Comparison of ENCODE assay signal across 8 cellular contexts in genomic region chr6:15287670-15288069, GRCh38. TPM values are rescaled to one million over a fixed set of nuclear protein-coding genes. Genes with fewer than 3 reads are reported as not detected.
DNase-seq lines count a peak whose midpoint lies in the region; ATAC-seq lines count a peak whose summit lies in the region.
"Had no signal": no experiment of that assay in that cellular context is flagged by ENCODE, and none has a peak within 500 bp of the region (broad histone marks: within the 10 kb centered on the region; RNA-seq: fewer than 3 reads in every experiment).

No MANE protein-coding gene starts in this region.

- no peaks in the 10 kb centered on the region for H3K9me3 Mint-ChIP-seq in natural killer cell treated with Interleukin-12 subunit alpha and Interleukin-12 subunit beta and Interleukin-15 and Interleukin-18, amount 100 ng/mL, for 72 hours

- no peaks in the 10 kb centered on the region for H3K36me3 Mint-ChIP-seq in natural killer cell treated with Interleukin-12 subunit alpha and Interleukin-12 subunit beta and Interleukin-15 and Interleukin-18, amount 100 ng/mL, for 72 hours

- ATAC-seq in GM19035 (IDR thresholded peaks at IDR 0.05; ENCODE audit: unreplicated experiment) (peak; percentile 97), HG02759 (IDR thresholded peaks at IDR 0.05; ENCODE audit: unreplicated experiment) (peak; percentile 96)
- no peak for ATAC-seq in natural killer cell treated with Interleukin-12 subunit alpha and Interleukin-12 subunit beta and Interleukin-15 and Interleukin-18, amount 100 ng/mL, for 72 hours

- H3K27me3 Mint-ChIP-seq in natural killer cell treated with Interleukin-12 subunit alpha and Interleukin-12 subunit beta and Interleukin-15 and Interleukin-18, amount 100 ng/mL, for 72 hours = no peaks in the 10 kb centered on the region

- peak overlapping the region; percentile 33 for H3K4me3 Mint-ChIP-seq in natural killer cell treated with Interleukin-12 subunit alpha and Interleukin-12 subunit beta and Interleukin-15 and Interleukin-18, amount 100 ng/mL, for 72 hours

- peak; percentile 60 for DNase-seq in NAMALWA (ENCODE audit: low spot score)
- no peak for DNase-seq in natural killer cell treated with Interleukin-12 subunit alpha and Interleukin-12 subunit beta and Interleukin-15 and Interleukin-18, amount 100 ng/mL, for 72 hours (ENCODE audit: low spot score)
- no peak for DNase-seq in DMS79 treated with DMSO at 0.1 percent for 48 hours (lab: John Stamatoyannopoulos, UW)
- DNase-seq in amniotic stem cell (lab: John Stamatoyannopoulos, UW) = no peak
- DNase-seq in NK-92 (lab: John Stamatoyannopoulos, UW; ENCODE audit: unreplicated experiment) = no peak
- DNase-seq: nucleus accumbens had no signal

- H3K4me1 Mint-ChIP-seq in natural killer cell treated with Interleukin-12 subunit alpha and Interleukin-12 subunit beta and Interleukin-15 and Interleukin-18, amount 100 ng/mL, for 72 hours (ENCODE audit: low read depth in 2 of 2) = peaks cover 40 to 47% of the 10 kb centered on the region in 2 donors

- peak overlapping the region; percentile 70 to 82 for H3K27ac Mint-ChIP-seq in natural killer cell treated with Interleukin-12 subunit alpha and Interleukin-12 subunit beta and Interleukin-15 and Interleukin-18, amount 100 ng/mL, for 72 hours

RNA-seq across cellular contexts. Expression of gene JARID2, which starts 41.8 kb away (rescaled TPM):
- total RNA-seq in natural killer cell treated with Interleukin-12 subunit alpha and Interleukin-12 subunit beta and Interleukin-15 and Interleukin-18, amount 100 ng/mL, for 72 hours = 10 to 100 TPM; 28.6 to 34.9 TPM

Comparison
In these comparisons a context has a peak if more than half of its experiments do, and no peak if none do; other contexts are left out.
1. ATAC-seq: peak in GM19035 (single experiment) and HG02759 (single experiment); none in natural killer cell treated with Interleukin-12 subunit alpha and Interleukin-12 subunit beta and Interleukin-15 and Interleukin-18, amount 100 ng/mL, for 72 hours (0 of 2).